In genomic region chr12:77064891-77065360, GRCh38 we compare ENCODE assay signal across 1 cellular context.
TF ChIP-seq lines count a peak whose summit lies in the region.

No MANE protein-coding gene starts in this region.

TF ChIP-seq in HepG2, 621 proteins besides CTCF, POLR2A, EP300 and RAD21 (continued from another document):
- TF ChIP-seq FOXP4 (CRISPR knock-in tag; IDR thresholded peaks at IDR 0.05) = no peak
- TF ChIP-seq ZNF609 (CRISPR knock-in tag; IDR thresholded peaks at IDR 0.05; ENCODE audit: borderline replicate concordance) = no peak
- TF ChIP-seq NFE2 (CRISPR knock-in tag; IDR thresholded peaks at IDR 0.05) = no peak
- no peak for TF ChIP-seq LCORL (IDR thresholded peaks at IDR 0.05)
- TF ChIP-seq LCORL (CRISPR knock-in tag; IDR thresholded peaks at IDR 0.05) = 0 out of 2 replicates have a peak, but pooled peaks have one; percentile 12
- TF ChIP-seq ARNT (IDR thresholded peaks at IDR 0.05) = no peak
- TF ChIP-seq NR1H2 (CRISPR knock-in tag; IDR thresholded peaks at IDR 0.05; ENCODE audit: borderline replicate concordance, low read depth) = no peak
- 0 out of 2 replicates have a peak, but pooled peaks have one; percentile 36 for TF ChIP-seq FOXC1 (CRISPR knock-in tag; IDR thresholded peaks at IDR 0.05; ENCODE audit: borderline replicate concordance)
- TF ChIP-seq NFKB2 (CRISPR knock-in tag; IDR thresholded peaks at IDR 0.05; ENCODE audit: borderline replicate concordance) = no peak
- TF ChIP-seq IKZF1 (IDR thresholded peaks at IDR 0.05) = no peak
- TF ChIP-seq RNF2 (conservative IDR thresholded peaks at IDR 0.05; ENCODE audit: low read depth) = no peak
- no peak for TF ChIP-seq SNAI1 (CRISPR knock-in tag; IDR thresholded peaks at IDR 0.05; ENCODE audit: borderline replicate concordance)
- no peak for TF ChIP-seq EZH2 (conservative IDR thresholded peaks at IDR 0.05; ENCODE audit: low read depth, low read length)
- TF ChIP-seq PREB (CRISPR knock-in tag; IDR thresholded peaks at IDR 0.05) = no peak
- no peak for TF ChIP-seq ZBTB46 (CRISPR knock-in tag; IDR thresholded peaks at IDR 0.05; ENCODE audit: borderline replicate concordance)
- TF ChIP-seq DR1 (CRISPR knock-in tag; IDR thresholded peaks at IDR 0.05) = no peak
- no peak for TF ChIP-seq ELK4 (CRISPR knock-in tag; IDR thresholded peaks at IDR 0.05; ENCODE audit: borderline replicate concordance)
- TF ChIP-seq GPN1 (CRISPR knock-in tag; IDR thresholded peaks at IDR 0.05; ENCODE audit: borderline replicate concordance) = no peak
- TF ChIP-seq ATF4 (CRISPR knock-in tag; IDR thresholded peaks at IDR 0.05) = no peak
- no peak for TF ChIP-seq ZFX (CRISPR knock-in tag; IDR thresholded peaks at IDR 0.05; ENCODE audit: low read depth)
- no peak for TF ChIP-seq CBX5 (CRISPR knock-in tag; IDR thresholded peaks at IDR 0.05; ENCODE audit: borderline replicate concordance)
- no peak for TF ChIP-seq ZNF33B (CRISPR knock-in tag; IDR thresholded peaks at IDR 0.05)
- no peak for TF ChIP-seq GPBP1L1 (CRISPR knock-in tag; IDR thresholded peaks at IDR 0.05)
- no peak for TF ChIP-seq ZNF251 (CRISPR knock-in tag; IDR thresholded peaks at IDR 0.05)
- TF ChIP-seq PLSCR1 (CRISPR knock-in tag; IDR thresholded peaks at IDR 0.05; ENCODE audit: borderline replicate concordance) = no peak
- no peak for TF ChIP-seq KMT2B (CRISPR knock-in tag; IDR thresholded peaks at IDR 0.05)
- TF ChIP-seq ELF3 (CRISPR knock-in tag; IDR thresholded peaks at IDR 0.05) = no peak
- no peak for TF ChIP-seq ZNF710 (CRISPR knock-in tag; IDR thresholded peaks at IDR 0.05; ENCODE audit: borderline replicate concordance)
- TF ChIP-seq BRD4 (CRISPR knock-in tag; IDR thresholded peaks at IDR 0.05) = no peak
- TF ChIP-seq MIER2 (CRISPR knock-in tag; IDR thresholded peaks at IDR 0.05) = no peak
